In the genomic region with DNA sequence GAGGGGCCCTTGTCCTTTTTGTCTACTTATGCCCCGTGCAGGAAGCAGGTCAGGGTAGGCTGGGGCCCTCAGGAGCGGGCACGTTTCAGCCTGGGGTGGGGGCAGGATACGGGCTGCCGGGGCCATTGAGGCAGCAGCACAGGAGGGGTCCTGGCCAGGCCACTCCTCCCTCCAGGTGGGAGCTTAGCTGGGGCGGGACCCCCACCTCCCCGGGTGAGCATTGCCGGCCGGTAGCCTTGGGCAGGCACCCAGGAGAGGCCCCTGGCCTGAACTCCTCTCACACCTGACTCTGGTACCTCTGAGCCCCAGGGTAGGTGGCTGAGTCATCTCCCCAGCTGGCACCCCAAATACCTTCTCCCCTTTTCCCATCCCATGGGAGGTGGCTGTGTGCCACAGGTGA, we compare ENCODE assay signal across 19 cellular contexts. TPM values are rescaled to one million over a fixed set of nuclear protein-coding genes. Genes with fewer than 3 reads are reported as not detected.
DNase-seq lines count a peak whose midpoint lies in the region; ATAC-seq, FAIRE-seq and TF ChIP-seq lines count a peak whose summit lies in the region.
"Had no signal": no experiment of that assay in that cellular context is flagged by ENCODE, and none has a peak within 500 bp of the region (broad histone marks: within the 10 kb centered on the region; RNA-seq: fewer than 3 reads in every experiment).

No MANE protein-coding gene starts in this region.

- POLR2A ChIA-PET in PC-3 (lab: Charles Lee; ENCODE audit: unreplicated experiment), result no interaction called here
- POLR2A ChIA-PET in H1 (lab: Charles Lee; ENCODE audit: partially characterized antibody), result interaction anchor here (0.7 to 1.6 kb wide), 4 partner anchors 11 to 251 kb away, joined by 3 to 4 read pairs (median 3); no protein-coding TSS in a partner anchor

- DNase-seq in BE2C (peak; percentile 3), PC-3 (peak; percentile 27), H1 (ENCODE audit: low read depth in 1 of 2, low spot score in 2 of 2) (no peak), neuronal stem cell (ENCODE audit: low spot score) (no peak), GM12892 (ENCODE audit: insufficient read length) (no peak), sigmoid colon (no peak)
- no peak for DNase-seq in activated CD4-positive, alpha-beta T cell treated with anti-CD3 and anti-CD28 coated beads for 4 hours
- no peak for DNase-seq in central memory CD4-positive, alpha-beta T cell
- DNase-seq: ACHN, H9, NCI-H1417 treated with DMSO at 0.1 percent for 48 hours, NCI-H1930, NCI-H446, NCI-H69 had no signal

- H3K9ac ChIP-seq in PC-3 (ENCODE audit: low read length) (peak overlapping the region; percentile 63), H1 (replicated peaks in 1 of 4; ENCODE audit: extremely low read depth in 1 of 4, low read depth in 3 of 4, low read length in 3 of 4) (no peak overlapping the region), neuronal stem cell (ENCODE audit: low read depth, low read length, poor library complexity) (peak overlapping the region; percentile 21)

- no peaks in the 10 kb centered on the region for H3K9me3 ChIP-seq in BE2C
- no peaks in the 10 kb centered on the region for H3K9me3 ChIP-seq in PC-3 (ENCODE audit: low read length)
- no peaks in the 10 kb centered on the region for H3K9me3 ChIP-seq in H1 (ENCODE audit: insufficient read depth in 2 of 2, low read depth in 1 of 2, low read length in 1 of 2)
- H3K9me3 ChIP-seq in neuronal stem cell (replicated peaks in 1 of 2; ENCODE audit: control insufficient read depth in 2 of 2, insufficient read depth in 1 of 2, low read depth in 1 of 2, low read length in 2 of 2), result peaks cover 0 to 3% of the 10 kb centered on the region in 2 donors
- H3K9me3 ChIP-seq in sigmoid colon, result no peaks in the 10 kb centered on the region

- no peaks in the 10 kb centered on the region for H3K79me1 ChIP-seq in H1 (ENCODE audit: low read depth, low read length)
- no peaks in the 10 kb centered on the region for H3K79me1 ChIP-seq in neuronal stem cell (ENCODE audit: low read depth, low read length)

- no peak overlapping the region for H4K91ac ChIP-seq in H1 (replicated peaks; ENCODE audit: insufficient read length, low read length)
- H4K91ac ChIP-seq in neuronal stem cell (ENCODE audit: low read depth, low read length, poor library complexity), result no peak overlapping the region

- H2BK12ac ChIP-seq in H1 (ENCODE audit: low read depth, low read length) (no peak overlapping the region), neuronal stem cell (ENCODE audit: low read length) (peak overlapping the region; percentile 84)

- no peak for TF ChIP-seq RAD21 in H1 (IDR thresholded peaks at IDR 0.05 in 1 of 2, conservative IDR thresholded peaks at IDR 0.05 in 1 of 2; ENCODE audit: low read depth in 2 of 2, low read length in 2 of 2)

- H3K79me2 ChIP-seq in PC-3 (ENCODE audit: low read length), result no peaks in the 10 kb centered on the region
- no peaks in the 10 kb centered on the region for H3K79me2 ChIP-seq in H1 (ENCODE audit: control insufficient read depth in 1 of 2, insufficient read depth in 2 of 2, low read length in 2 of 2)

- H4K8ac ChIP-seq in H1 (ENCODE audit: extremely low read depth, insufficient read depth, low read length), result peak overlapping the region; percentile 51; the same call in 1 of the 2 replicates
- H4K8ac ChIP-seq in neuronal stem cell (ENCODE audit: low read depth, low read length), result no peak overlapping the region

- no peak overlapping the region for H2AFZ ChIP-seq in PC-3 (ENCODE audit: low read length)
- H2AFZ ChIP-seq in H1 (ENCODE audit: low read length), result no peak overlapping the region
- no peak overlapping the region for H2AFZ ChIP-seq in neuronal stem cell (ENCODE audit: low read length)

- H2BK5ac ChIP-seq in H1 (ENCODE audit: low read depth, low read length) (no peak overlapping the region), neuronal stem cell (ENCODE audit: low read length) (no peak overlapping the region)

- no peak overlapping the region for H2BK20ac ChIP-seq in H1 (ENCODE audit: low read length)

- no peak for FAIRE-seq in H1 (lab: Jason Lieb, UNC)
- FAIRE-seq in GM12892 (lab: Jason Lieb, UNC), result no peak
- FAIRE-seq: GM19239 had no signal

- peak overlapping the region; percentile 73 for H3K27ac ChIP-seq in PC-3 (ENCODE audit: low read length)
- H3K27ac ChIP-seq in H1 (ENCODE audit: low read depth, low read length), result no peak overlapping the region
- H3K27ac ChIP-seq in neuronal stem cell (replicated peaks; ENCODE audit: low read length), result no peak overlapping the region
- H3K27ac ChIP-seq in sigmoid colon, result no peak overlapping the region
- H3K27ac ChIP-seq: HL-60, SK-N-MC had no signal

- ATAC-seq in PC-3, result peak; percentile 10

- H3K9me2 ChIP-seq in PC-3 (replicated peaks; ENCODE audit: low read length), result no peaks in the 10 kb centered on the region

- H3K36me3 ChIP-seq in BE2C, result no peaks in the 10 kb centered on the region
- no peaks in the 10 kb centered on the region for H3K36me3 ChIP-seq in PC-3 (ENCODE audit: low read depth, low read length)
- H3K36me3 ChIP-seq in H1 (ENCODE audit: control insufficient read depth in 2 of 4, insufficient read depth in 4 of 4, low read length in 3 of 4), result no peaks in the 10 kb centered on the region
- H3K36me3 ChIP-seq in neuronal stem cell (replicated peaks in 1 of 2; ENCODE audit: control insufficient read depth in 2 of 2, insufficient read depth in 2 of 2, low read length in 2 of 2), result no peaks in the 10 kb centered on the region
- no peaks in the 10 kb centered on the region for H3K36me3 ChIP-seq in sigmoid colon

- H2AK5ac ChIP-seq in H1 (ENCODE audit: low read depth, low read length) (no peak overlapping the region), neuronal stem cell (ENCODE audit: low read depth, low read length) (peak overlapping the region; percentile 70)

- no peaks in the 10 kb centered on the region for H3K4me1 ChIP-seq in BE2C
- H3K4me1 ChIP-seq in PC-3 (ENCODE audit: insufficient read depth, low read length), result peaks cover 26% of the 10 kb centered on the region
- no peaks in the 10 kb centered on the region; a peak in 2 of 7 replicates for H3K4me1 ChIP-seq in H1 (replicated peaks in 1 of 4; ENCODE audit: control insufficient read depth in 3 of 4, insufficient read depth in 4 of 4, low read length in 3 of 4)
- H3K4me1 ChIP-seq in neuronal stem cell (ENCODE audit: control insufficient read depth in 2 of 2, insufficient read depth in 1 of 2, low read depth in 1 of 2, low read length in 2 of 2), result peaks cover 0 to 3% of the 10 kb centered on the region in 2 donors
- H3K4me1 ChIP-seq in sigmoid colon, result no peaks in the 10 kb centered on the region

- H3K23ac ChIP-seq in H1 (ENCODE audit: insufficient read length) (no peak overlapping the region), neuronal stem cell (ENCODE audit: low read depth, low read length, poor library complexity) (no peak overlapping the region)

- no peak overlapping the region for H4K5ac ChIP-seq in H1 (ENCODE audit: insufficient read length, low read depth, low read length)

- H2BK15ac ChIP-seq in H1 (ENCODE audit: low read length), result no peak overlapping the region
- H2BK15ac ChIP-seq in neuronal stem cell (ENCODE audit: low read length), result peak overlapping the region; percentile 67

- H3K56ac ChIP-seq in H1 (replicated peaks; ENCODE audit: insufficient read length, low read depth, low read length), result no peak overlapping the region

- intact Hi-C loops in PC-3 (cut with micrococcal nuclease), result no loop called here
- intact Hi-C loops in sigmoid colon (cut with DNase I), result no loop called here

- no peak overlapping the region for H3K14ac ChIP-seq in H1 (ENCODE audit: insufficient read length)
- H3K14ac ChIP-seq in neuronal stem cell (ENCODE audit: low read length), result peak overlapping the region; percentile 38

- H3K4me2 ChIP-seq in PC-3 (ENCODE audit: low read length), result no peak overlapping the region
- H3K4me2 ChIP-seq in H1 (ENCODE audit: insufficient read depth in 1 of 2, low read depth in 2 of 2, low read length in 2 of 2), result no peak overlapping the region
- H3K4me2 ChIP-seq in neuronal stem cell (ENCODE audit: insufficient read depth, low read length, poor library complexity, severe bottlenecking), result no peak overlapping the region

- H3K4ac ChIP-seq in H1 (replicated peaks; ENCODE audit: insufficient read length, low read depth, low read length) (no peak overlapping the region), neuronal stem cell (ENCODE audit: low read length) (peak overlapping the region; percentile 37)

- CTCF ChIA-PET in PC-3 (lab: Charles Lee) (interaction anchor here (0.9 kb wide), 1 partner anchor 12 kb away, joined by 8 read pairs; no protein-coding TSS in a partner anchor), H1 (lab: Charles Lee; ENCODE audit: partially characterized antibody) (interaction anchor here (0.7 to 5.0 kb wide), 6 partner anchors 9 to 144 kb away, joined by 3 to 22 read pairs (median 4); no protein-coding TSS in a partner anchor)

- TF ChIP-seq POLR2A in H1 (IDR thresholded peaks at IDR 0.05; ENCODE audit: control extremely low read depth in 1 of 2, low read depth in 2 of 2, low read length in 2 of 2), result no peak
- TF ChIP-seq POLR2A in GM12892 (IDR thresholded peaks at IDR 0.05; ENCODE audit: low read depth, low read length), result no peak
- TF ChIP-seq POLR2A in sigmoid colon (IDR thresholded peaks at IDR 0.05), result no peak

- TF ChIP-seq EP300 in H1 (IDR thresholded peaks at IDR 0.05; ENCODE audit: borderline replicate concordance in 1 of 2, low read depth in 2 of 2, low read length in 2 of 2) (no peak), sigmoid colon (IDR thresholded peaks at IDR 0.05) (no peak)

- H4K20me1 ChIP-seq in PC-3 (ENCODE audit: low read length) (no peaks in the 10 kb centered on the region), H1 (replicated peaks in 1 of 2; ENCODE audit: control insufficient read depth in 1 of 2, insufficient read depth in 2 of 2, low read length in 2 of 2) (peaks cover 0 to 3% of the 10 kb centered on the region in 2 experiments)

- no TSS peak for BruUV-seq in PC-3 (replicated peaks; lab: Mats Ljungman, UMichigan)

- H3K18ac ChIP-seq in H1 (ENCODE audit: extremely low read depth, low read length) (no peak overlapping the region), neuronal stem cell (ENCODE audit: low read length) (peak overlapping the region; percentile 48)

- H3K4me3 ChIP-seq in BE2C (ENCODE audit: low read depth, low read length) (no peak overlapping the region), PC-3 (ENCODE audit: low read length) (no peak overlapping the region), H1 (ENCODE audit: extremely low read depth in 1 of 4, insufficient read depth in 2 of 4, low read depth in 3 of 4, low read length in 4 of 4) (no peak overlapping the region), neuronal stem cell (ENCODE audit: low read length in 2 of 2) (no peak overlapping the region), sigmoid colon (no peak overlapping the region)
- H3K4me3 ChIP-seq: SK-N-MC had no signal

- H3K23me2 ChIP-seq in H1 (ENCODE audit: low read depth, low read length), result no peaks in the 10 kb centered on the region; the same call in 1 of the 2 replicates

- TF ChIP-seq CTCF in BE2C (IDR thresholded peaks at IDR 0.05; ENCODE audit: low read depth, low read length) (no peak), PC-3 (conservative IDR thresholded peaks at IDR 0.05; ENCODE audit: low read depth, low read length) (no peak), H1 (IDR thresholded peaks at IDR 0.05; ENCODE audit: control extremely low read depth in 1 of 3, insufficient read depth in 1 of 3, low read depth in 1 of 3, low read length in 3 of 3) (no peak), sigmoid colon (IDR thresholded peaks at IDR 0.05) (no peak)

- H3F3A ChIP-seq in PC-3 (ENCODE audit: low read length, unreplicated experiment), result no peaks in the 10 kb centered on the region

- H3K27me3 ChIP-seq in BE2C, result no peaks in the 10 kb centered on the region
- H3K27me3 ChIP-seq in PC-3 (ENCODE audit: low read length), result no peaks in the 10 kb centered on the region
- H3K27me3 ChIP-seq in H1 (replicated peaks in 1 of 4; ENCODE audit: control insufficient read depth in 3 of 4, extremely low read depth in 1 of 4, insufficient read depth in 3 of 4, low read length in 3 of 4), result no peaks in the 10 kb centered on the region
- H3K27me3 ChIP-seq in neuronal stem cell (ENCODE audit: control insufficient read depth in 3 of 3, insufficient read depth in 3 of 3, low read depth in 1 of 3, low read length in 3 of 3), result peaks cover 0 to 10% (median 0%) of the 10 kb centered on the region in 3 experiments
- peaks cover 4 to 48% (median 38%) of the 10 kb centered on the region in 3 donors for H3K27me3 ChIP-seq in sigmoid colon

- H2BK120ac ChIP-seq in H1 (replicated peaks; ENCODE audit: low read depth, low read length), result no peak overlapping the region
- no peak overlapping the region for H2BK120ac ChIP-seq in neuronal stem cell (ENCODE audit: low read depth, low read length)

- WGBS in H1 (ENCODE audit: extremely low coverage in 1 of 2, insufficient coverage in 1 of 2, insufficient read length in 1 of 2, insufficient replicate concordance in 2 of 2, low coverage in 1 of 2, low lambda C conversion rate in 2 of 2, missing lambda C conversion rate in 1 of 2), 2 experiments, result 91% methylated on average over 7 of the region's 9 CpGs; no CpG with 5 or more reads in 1 of the 2 experiments
- WGBS in neuronal stem cell (ENCODE audit: extremely low coverage in 2 of 2, insufficient read length in 2 of 2, insufficient replicate concordance in 1 of 2), 2 donors, result no CpG with 5 or more reads among the region's 9 CpGs
- 36 to 72% methylated on average over 9 of the region's 9 CpGs for WGBS in sigmoid colon, 2 donors

RNA-seq across cellular contexts. Expression of a gene that starts 5.0 kb away (rescaled TPM):
- polyA plus RNA-seq in BE2C (2012; ENCODE audit: insufficient read depth, insufficient read length, low read depth), result 0.54 TPM
- 0.18 and 0.23 TPM in 2 replicates for total RNA-seq in PC-3 (2014; rRNA removed)
- not detected in 2 replicates for total RNA-seq in H1 (2021; fragmentation: NEBNext Ultra II Directional; extraction: Animal tissue kit (Norgen Biotek cat#: 25700))
- 0.09 TPM in 1 of 2 replicates, not detected in the other for polyA plus RNA-seq in H1 (2011; rRNA removed)
- not detected for polyA plus RNA-seq in H1 (2011; cell fraction: cytosol; rRNA removed)
- not detected for polyA plus RNA-seq in H1 (2011; cell fraction: nucleus; rRNA removed)
- 0.24 to 1.1 TPM (median 0.29 TPM) in 4 replicates for polyA plus RNA-seq in H1 (2012, experiment 1 of 2)
- 0.03 TPM for polyA plus RNA-seq in H1 (2012, experiment 2 of 2)
- polyA plus RNA-seq in H1 (2013, experiment 1 of 2), result under 0.01 TPM
- not detected for polyA plus RNA-seq in H1 (2013, experiment 2 of 2)
- polyA minus RNA-seq in H1 (2011; rRNA and poly(A)+ RNA removed), result not detected in 2 replicates
- polyA minus RNA-seq in H1 (2011; cell fraction: cytosol; rRNA and poly(A)+ RNA removed), result not detected
- not detected for polyA minus RNA-seq in H1 (2011; cell fraction: nucleus; rRNA and poly(A)+ RNA removed)
- not detected for polyA plus RNA-seq in neuronal stem cell (2013, experiment 1 of 2)
- polyA plus RNA-seq in neuronal stem cell (2013, experiment 2 of 2), result not detected
- polyA plus RNA-seq in GM12892 (2012; ENCODE audit: missing spikeins), result 0.32 TPM
- not detected for total RNA-seq in sigmoid colon
- polyA plus RNA-seq in sigmoid colon, result under 1 TPM in 2 of 3 donors, not detected in 1; under 0.01 to 0.04 TPM
- total RNA-seq: CD4-positive, alpha-beta memory T cell; H9 had no signal

RNA-seq across cellular contexts. Expression of a gene that starts 33.2 kb away (rescaled TPM):
- not detected for polyA plus RNA-seq in BE2C (2012; ENCODE audit: insufficient read depth, insufficient read length, low read depth)
- total RNA-seq in PC-3 (2014; rRNA removed) (0.26 and 0.40 TPM in 2 replicates), sigmoid colon (1 to 10 TPM in 3 of 4 donors, not detected in 1; 2.5 to 8.0 (median 2.9) TPM)
- total RNA-seq in H1 (2021; fragmentation: NEBNext Ultra II Directional; extraction: Animal tissue kit (Norgen Biotek cat#: 25700)), result not detected in 2 replicates
- polyA plus RNA-seq in H1 (2011; rRNA removed) (not detected in 2 replicates), sigmoid colon (100 to 1,000 TPM in 1 of 3 donors, 10 to 100 TPM in 2; 22.8 to 248 (median 40.2) TPM)
- polyA plus RNA-seq in H1 (2011; cell fraction: cytosol; rRNA removed), result not detected
- polyA plus RNA-seq in H1 (2011; cell fraction: nucleus; rRNA removed), result not detected
- polyA plus RNA-seq in H1 (2012, experiment 1 of 2), result 0.01 to 0.04 TPM in 2 of 4 replicates, not detected in the others
- polyA plus RNA-seq in H1 (2012, experiment 2 of 2), result not detected
- polyA plus RNA-seq in H1 (2013, experiment 1 of 2), result 0.02 TPM
- polyA plus RNA-seq in H1 (2013, experiment 2 of 2), result under 0.01 TPM
- polyA minus RNA-seq in H1 (2011; rRNA and poly(A)+ RNA removed), result not detected in 2 replicates
- polyA minus RNA-seq in H1 (2011; cell fraction: cytosol; rRNA and poly(A)+ RNA removed), result not detected
- not detected for polyA minus RNA-seq in H1 (2011; cell fraction: nucleus; rRNA and poly(A)+ RNA removed)
- not detected for polyA plus RNA-seq in neuronal stem cell (2013, experiment 1 of 2)
- under 0.01 TPM for polyA plus RNA-seq in neuronal stem cell (2013, experiment 2 of 2)
- polyA plus RNA-seq in GM12892 (2012; ENCODE audit: missing spikeins), result 0.04 TPM
- total RNA-seq: Calu3; CD4-positive, alpha-beta memory T cell; H9 had no signal
- polyA plus RNA-seq: CD4-positive, alpha-beta memory T cell had no signal

Comparison
In these comparisons a context has a peak if more than half of its experiments do, and no peak if none do; other contexts are left out.
1. DNase-seq: peak in BE2C (single experiment) and PC-3 (single experiment); none in H1 (0 of 2), neuronal stem cell (single experiment), GM12892 (single experiment), sigmoid colon (single experiment), activated CD4-positive, alpha-beta T cell treated with anti-CD3 and anti-CD28 coated beads for 4 hours (0 of 2) and central memory CD4-positive, alpha-beta T cell (single experiment).
2. H3K9ac ChIP-seq: peak in PC-3 (single experiment) and neuronal stem cell (single experiment); none in H1 (0 of 4).